Comparison of ENCODE assay signal across 18 cellular contexts in genomic region chr9:117135481-117135880, GRCh38.
DNase-seq lines count a peak whose midpoint lies in the region; ATAC-seq and TF ChIP-seq lines count a peak whose summit lies in the region.
"Had no signal": no experiment of that assay in that cellular context is flagged by ENCODE, and none has a peak within 500 bp of the region (broad histone marks: within the 10 kb centered on the region; RNA-seq: fewer than 3 reads in every experiment).

No MANE protein-coding gene starts in this region.

- peak overlapping the region; percentile 53 for H3K27ac ChIP-seq in cardiac muscle cell
- no peak overlapping the region for H3K27ac ChIP-seq in heart right ventricle
- no peak overlapping the region for H3K27ac ChIP-seq in stomach

- H3K9me3 ChIP-seq in cardiac muscle cell (ENCODE audit: low read depth): no peaks in the 10 kb centered on the region
- H3K9me3 ChIP-seq in heart right ventricle: no peaks in the 10 kb centered on the region
- no peaks in the 10 kb centered on the region for H3K9me3 ChIP-seq in stomach

- H3K4me1 ChIP-seq in cardiac muscle cell (ENCODE audit: low read depth) (peaks cover 9% of the 10 kb centered on the region), heart right ventricle (no peaks in the 10 kb centered on the region), stomach (no peaks in the 10 kb centered on the region)

- TF ChIP-seq POLR2A in stomach (IDR thresholded peaks at IDR 0.05): no peak

- H3K4me3 ChIP-seq in cardiac muscle cell (no peak overlapping the region), heart right ventricle (no peak overlapping the region), stomach (no peak overlapping the region)

- H3K4me3 Mint-ChIP-seq in nephron progenitor cell: no peak overlapping the region
- H3K4me3 Mint-ChIP-seq: CD4-positive, alpha-beta T cell; H9 had no signal

- 32 to 41% methylated on average over 4 of the region's 4 CpGs for WGBS in heart right ventricle, 2 donors
- WGBS in stomach, 5 donors: 39 to 73% (median 57%) methylated on average over 4 of the region's 4 CpGs

- peaks cover 15% of the 10 kb centered on the region for H3K27me3 Mint-ChIP-seq in nephron progenitor cell (ENCODE audit: low read depth, poor library complexity)

- H3K36me3 Mint-ChIP-seq in nephron progenitor cell (ENCODE audit: low read depth): no peaks in the 10 kb centered on the region

- TF ChIP-seq CTCF in cardiac muscle cell (IDR thresholded peaks at IDR 0.05; ENCODE audit: low read depth, low read length) (no peak), heart right ventricle (IDR thresholded peaks at IDR 0.05) (no peak), nephron progenitor cell (IDR thresholded peaks at IDR 0.05) (no peak), stomach (IDR thresholded peaks at IDR 0.05) (no peak)

- H3K27me3 ChIP-seq in cardiac muscle cell: no peaks in the 10 kb centered on the region
- peaks cover 0 to 5% (median 0%) of the 10 kb centered on the region in 7 donors for H3K27me3 ChIP-seq in heart right ventricle
- H3K27me3 ChIP-seq in stomach: no peaks in the 10 kb centered on the region

- H3K4me1 Mint-ChIP-seq in nephron progenitor cell: peaks cover 16% of the 10 kb centered on the region

- H3K9me3 Mint-ChIP-seq in nephron progenitor cell: no peaks in the 10 kb centered on the region

- peak overlapping the region; percentile 53 for H3K27ac Mint-ChIP-seq in nephron progenitor cell
- H3K27ac Mint-ChIP-seq: CD4-positive, alpha-beta T cell had no signal

- no peaks in the 10 kb centered on the region for H3K36me3 ChIP-seq in cardiac muscle cell
- no peaks in the 10 kb centered on the region for H3K36me3 ChIP-seq in heart right ventricle
- H3K36me3 ChIP-seq in stomach: no peaks in the 10 kb centered on the region

- ATAC-seq in heart right ventricle: no peak
- peak; percentile 46; the same call in 1 of the 3 replicates for ATAC-seq in SK-N-SH treated with all-trans-retinoic acid at 6 μM for 48 hours
- ATAC-seq: HepG2 had no signal

- intact Hi-C loops in heart right ventricle (cut with DNase I) (no loop called here), stomach (cut with DNase I; ENCODE audit: low total_unique reads) (no loop called here)

- TF ChIP-seq EP300 in stomach (IDR thresholded peaks at IDR 0.05): no peak

- DNase-seq in cardiac muscle cell (ENCODE audit: low read depth in 1 of 2, low spot score in 1 of 2): peak in 1 of 2 donors; percentile 39
- DNase-seq in heart right ventricle: no peak
- no peak for DNase-seq in nephron progenitor cell
- no peak for DNase-seq in NCI-H146 (lab: John Stamatoyannopoulos, UW)
- DNase-seq in stomach: no peak
- no peak for DNase-seq in activated T-cell treated with anti-CD3 and anti-CD28 coated beads for 4 hours
- DNase-seq: 8988T; AML-193; C1 segment of cervical spinal cord; Calu3; CD4-positive, alpha-beta T cell; DMS153; DMS79 treated with DMSO at 0.1 percent for 48 hours; EL; GOT3; H9 had no signal

TF ChIP-seq in SK-N-SH treated with all-trans-retinoic acid at 6 μM for 48 hours, 23 proteins besides CTCF, POLR2A, EP300 and RAD21 (continues in another document):
- TF ChIP-seq CSDC2 (CRISPR knock-in tag; IDR thresholded peaks at IDR 0.05) (no peak), POU6F1 (CRISPR knock-in tag; IDR thresholded peaks at IDR 0.05; ENCODE audit: borderline replicate concordance, low read depth) (no peak), ZNF8 (CRISPR knock-in tag; IDR thresholded peaks at IDR 0.05) (no peak), BACH2 (CRISPR knock-in tag; IDR thresholded peaks at IDR 0.05; ENCODE audit: borderline replicate concordance) (no peak), CREB5 (CRISPR knock-in tag; IDR thresholded peaks at IDR 0.05; ENCODE audit: low read depth) (no peak), PATZ1 (CRISPR knock-in tag; IDR thresholded peaks at IDR 0.05; ENCODE audit: borderline replicate concordance) (no peak), ZFP30 (CRISPR knock-in tag; IDR thresholded peaks at IDR 0.05) (no peak), TSHZ2 (CRISPR knock-in tag; IDR thresholded peaks at IDR 0.05) (no peak), OSR1 (CRISPR knock-in tag; IDR thresholded peaks at IDR 0.05) (no peak), GLIS3 (CRISPR knock-in tag; IDR thresholded peaks at IDR 0.05) (no peak), ARNTL (CRISPR knock-in tag; IDR thresholded peaks at IDR 0.05; ENCODE audit: borderline replicate concordance, low read depth) (no peak), ESRRG (CRISPR knock-in tag; IDR thresholded peaks at IDR 0.05) (no peak), TCF4 (CRISPR knock-in tag; IDR thresholded peaks at IDR 0.05; ENCODE audit: borderline replicate concordance) (no peak), PPARA (CRISPR knock-in tag; IDR thresholded peaks at IDR 0.05; ENCODE audit: borderline replicate concordance) (no peak), CSRNP3 (CRISPR knock-in tag; IDR thresholded peaks at IDR 0.05) (no peak), ZFP3 (CRISPR knock-in tag; IDR thresholded peaks at IDR 0.05) (no peak)
